15 cellular contexts compared by ENCODE assay signal in the genomic region with DNA sequence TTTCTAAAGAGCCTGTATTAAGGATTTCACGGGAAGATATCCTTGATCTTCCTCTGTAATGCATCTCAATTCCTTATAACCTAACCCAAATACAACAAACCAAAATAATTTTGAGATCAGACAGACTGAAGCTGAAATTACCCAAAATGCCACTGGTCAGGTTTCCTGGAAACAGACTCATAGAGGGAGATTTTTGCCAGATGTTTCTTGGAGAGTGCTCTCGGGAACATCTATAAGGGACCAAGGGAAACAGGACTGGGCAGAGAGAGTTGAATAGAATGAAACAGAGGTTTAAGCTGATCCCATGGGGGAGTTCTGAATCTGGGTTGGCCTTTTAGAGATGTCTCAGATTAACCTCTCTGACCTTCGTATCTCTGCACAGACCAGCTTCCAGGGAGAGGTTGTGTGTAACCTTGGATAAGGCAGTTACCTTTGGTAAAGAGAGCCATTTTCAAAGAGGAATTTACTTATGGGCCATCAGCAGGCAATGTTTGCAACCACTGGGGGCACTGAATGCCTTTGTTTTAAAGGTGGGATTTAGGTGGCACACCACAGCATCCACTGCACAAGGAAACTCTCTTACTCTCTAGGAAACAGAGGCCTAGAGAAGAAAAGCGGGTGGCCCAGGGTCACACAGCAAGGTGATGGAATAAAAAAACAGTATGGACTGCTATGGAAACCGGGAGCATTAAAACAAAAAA.
DNase-seq lines count a peak whose midpoint lies in the region; ATAC-seq, FAIRE-seq and TF ChIP-seq lines count a peak whose summit lies in the region.
"Had no signal": no experiment of that assay in that cellular context is flagged by ENCODE, and none has a peak within 500 bp of the region (broad histone marks: within the 10 kb centered on the region; RNA-seq: fewer than 3 reads in every experiment).

No MANE protein-coding gene starts in this region.

- no peaks in the 10 kb centered on the region for H3K79me2 ChIP-seq in H1 (ENCODE audit: control insufficient read depth in 1 of 2, insufficient read depth in 2 of 2, low read length in 2 of 2)
- H3K79me2 ChIP-seq in hepatocyte: no peaks in the 10 kb centered on the region

- H3K9me3 ChIP-seq in H1 (ENCODE audit: insufficient read depth in 2 of 2, low read depth in 1 of 2, low read length in 1 of 2): no peaks in the 10 kb centered on the region
- no peaks in the 10 kb centered on the region for H3K9me3 ChIP-seq in hepatocyte (ENCODE audit: low read depth)
- H3K9me3 ChIP-seq: HAP-1, left lung had no signal

- H3K27ac ChIP-seq in H1 (ENCODE audit: low read depth, low read length): no peak overlapping the region
- no peak overlapping the region for H3K27ac ChIP-seq in hepatocyte
- H3K27ac ChIP-seq: KMS-11, left lung had no signal

- no peak overlapping the region for H2AK5ac ChIP-seq in H1 (ENCODE audit: low read depth, low read length)

- H3K4me1 ChIP-seq in H1 (replicated peaks in 1 of 4; ENCODE audit: control insufficient read depth in 3 of 4, insufficient read depth in 4 of 4, low read length in 3 of 4) (no peaks in the 10 kb centered on the region), hepatocyte (ENCODE audit: insufficient read depth) (no peaks in the 10 kb centered on the region)

- ATAC-seq in sciatic nerve (peak; percentile 77), HG02642 (IDR thresholded peaks at IDR 0.05; ENCODE audit: poor library complexity, unreplicated experiment) (no peak)
- ATAC-seq in stimulated activated naive CD8-positive, alpha-beta T cell treated with anti-CD3 and anti-CD28 coated beads, Interleukin-15, Interleukin-2, amounts not matched to agents 100 U/mL and 50 U/mL, for 24 hours: no peak
- ATAC-seq in activated naive CD8-positive, alpha-beta T cell treated with anti-CD3 and anti-CD28 coated beads, Interleukin-2, amount 50 U/mL, for 24 hours: no peak
- ATAC-seq: CD8-positive, alpha-beta T cell had no signal

- H2BK120ac ChIP-seq in H1 (replicated peaks; ENCODE audit: low read depth, low read length): no peak overlapping the region

- intact Hi-C loops in sciatic nerve (cut with DNase I): no loop called here

- TF ChIP-seq RAD21 in H1 (IDR thresholded peaks at IDR 0.05 in 1 of 2, conservative IDR thresholded peaks at IDR 0.05 in 1 of 2; ENCODE audit: low read depth in 2 of 2, low read length in 2 of 2): peak in 1 of 2 experiments; percentile 28; a peak in 1 of 4 replicates

- no peak for FAIRE-seq in H1 (lab: Jason Lieb, UNC)

- peaks cover 1% of the 10 kb centered on the region for H3K9me3 Mint-ChIP-seq in activated naive CD8-positive, alpha-beta T cell treated with anti-CD3 and anti-CD28 coated beads, Interleukin-2, amount 50 U/mL, for 24 hours
- H3K9me3 Mint-ChIP-seq: CD8-positive, alpha-beta T cell had no signal

- no peak overlapping the region for H3K4me3 Mint-ChIP-seq in activated naive CD8-positive, alpha-beta T cell treated with anti-CD3 and anti-CD28 coated beads, Interleukin-2, amount 50 U/mL, for 24 hours
- H3K4me3 Mint-ChIP-seq: CD8-positive, alpha-beta T cell had no signal

- H3K4me2 ChIP-seq in H1 (ENCODE audit: insufficient read depth in 1 of 2, low read depth in 2 of 2, low read length in 2 of 2) (no peak overlapping the region), hepatocyte (no peak overlapping the region)
- H3K4me2 ChIP-seq: KMS-11 had no signal

- no peak overlapping the region for H2BK15ac ChIP-seq in H1 (ENCODE audit: low read length)

- H3K79me1 ChIP-seq in H1 (ENCODE audit: low read depth, low read length): no peaks in the 10 kb centered on the region

- DNase-seq in GM06990 (ENCODE audit: extremely low read depth, insufficient read length) (no peak), H1 (ENCODE audit: low read depth in 1 of 2, low spot score in 2 of 2) (no peak), sciatic nerve (ENCODE audit: low spot score) (no peak), hepatocyte (ENCODE audit: low spot score) (no peak)
- DNase-seq in Jurkat, Clone E6-1 (ENCODE audit: low read depth, low spot score): peak; percentile 8
- DNase-seq in stimulated activated naive CD8-positive, alpha-beta T cell treated with anti-CD3 and anti-CD28 coated beads, Interleukin-15, Interleukin-2, amounts not matched to agents 100 U/mL and 50 U/mL, for 24 hours: no peak
- DNase-seq in activated naive CD8-positive, alpha-beta T cell treated with anti-CD3 and anti-CD28 coated beads, Interleukin-2, amount 50 U/mL, for 24 hours: no peak
- DNase-seq: CD8-positive, alpha-beta T cell; dorsolateral prefrontal cortex; left lung; stimulated activated CD4-positive, alpha-beta T cell treated with anti-CD3 and anti-CD28 coated beads, Interleukin-2, amount 100 ng/mL, for 24 hours; stimulated activated naive CD4-positive, alpha-beta T cell treated with Interleukin-2 at 50 U/mL for 16 hours had no signal

- H4K5ac ChIP-seq in H1 (ENCODE audit: insufficient read length, low read depth, low read length): no peak overlapping the region

- TF ChIP-seq CTCF in GM06990 (IDR thresholded peaks at IDR 0.05; ENCODE audit: insufficient read depth, low read length, poor library complexity, severe bottlenecking) (peak; percentile 36), H1 (IDR thresholded peaks at IDR 0.05; ENCODE audit: control extremely low read depth in 1 of 3, insufficient read depth in 1 of 3, low read depth in 1 of 3, low read length in 3 of 3) (peak in 1 of 3 experiments; percentile 37; a peak in 1 of 4 replicates), hepatocyte (IDR thresholded peaks at IDR 0.05; ENCODE audit: poor library complexity) (no peak)

- POLR2A ChIA-PET in H1 (lab: Charles Lee; ENCODE audit: partially characterized antibody): no interaction called here

- H3K27me3 Mint-ChIP-seq in activated naive CD8-positive, alpha-beta T cell treated with anti-CD3 and anti-CD28 coated beads, Interleukin-2, amount 50 U/mL, for 24 hours: peaks cover 4% of the 10 kb centered on the region

- no peak overlapping the region for H2BK12ac ChIP-seq in H1 (ENCODE audit: low read depth, low read length)

- no peaks in the 10 kb centered on the region for H3K23me2 ChIP-seq in H1 (ENCODE audit: low read depth, low read length)

- no peak overlapping the region for H4K8ac ChIP-seq in H1 (ENCODE audit: extremely low read depth, insufficient read depth, low read length)

- H3K9me2 ChIP-seq in hepatocyte (replicated peaks; ENCODE audit: insufficient read depth): no peaks in the 10 kb centered on the region

- H4K91ac ChIP-seq in H1 (replicated peaks; ENCODE audit: insufficient read length, low read length): no peak overlapping the region

- H3K18ac ChIP-seq in H1 (ENCODE audit: extremely low read depth, low read length): no peak overlapping the region

- no peak overlapping the region for H2BK5ac ChIP-seq in H1 (ENCODE audit: low read depth, low read length)

- H3K4ac ChIP-seq in H1 (replicated peaks; ENCODE audit: insufficient read length, low read depth, low read length): no peak overlapping the region

- H2AFZ ChIP-seq in H1 (ENCODE audit: low read length) (0 out of 2 replicates have a peak overlapping the region, but pooled peaks have one; percentile 27), hepatocyte (no peak overlapping the region)

- no peak overlapping the region for H3K14ac ChIP-seq in H1 (ENCODE audit: insufficient read length)

- no peak overlapping the region for H3K56ac ChIP-seq in H1 (replicated peaks; ENCODE audit: insufficient read length, low read depth, low read length)

- H3K4me3 ChIP-seq in GM06990 (replicated peaks; ENCODE audit: low read depth, low read length) (no peak overlapping the region), H1 (ENCODE audit: extremely low read depth in 1 of 4, insufficient read depth in 2 of 4, low read depth in 3 of 4, low read length in 4 of 4) (no peak overlapping the region), hepatocyte (no peak overlapping the region)
- H3K4me3 ChIP-seq in Jurkat, Clone E6-1 (ENCODE audit: low read length): no peak overlapping the region
- H3K4me3 ChIP-seq: dorsolateral prefrontal cortex, HAP-1, left lung had no signal

- no peak overlapping the region for H2BK20ac ChIP-seq in H1 (ENCODE audit: low read length)

- H3K36me3 ChIP-seq in GM06990 (ENCODE audit: control insufficient read depth, insufficient read depth, low read length) (no peaks in the 10 kb centered on the region), H1 (ENCODE audit: control insufficient read depth in 2 of 4, insufficient read depth in 4 of 4, low read length in 3 of 4) (no peaks in the 10 kb centered on the region), hepatocyte (replicated peaks; ENCODE audit: insufficient read depth, low read depth) (no peaks in the 10 kb centered on the region)
- H3K36me3 ChIP-seq: HAP-1, left lung had no signal

- no peak for TF ChIP-seq POLR2A in H1 (IDR thresholded peaks at IDR 0.05; ENCODE audit: control extremely low read depth in 1 of 2, low read depth in 2 of 2, low read length in 2 of 2)

- H3K27me3 ChIP-seq in GM06990 (replicated peaks; ENCODE audit: control insufficient read depth, insufficient read depth, low read length) (no peaks in the 10 kb centered on the region), H1 (replicated peaks in 1 of 4; ENCODE audit: control insufficient read depth in 3 of 4, extremely low read depth in 1 of 4, insufficient read depth in 3 of 4, low read length in 3 of 4) (no peaks in the 10 kb centered on the region), hepatocyte (no peaks in the 10 kb centered on the region)
- H3K27me3 ChIP-seq: dorsolateral prefrontal cortex, left lung had no signal

- peaks cover 1% of the 10 kb centered on the region for H3K36me3 Mint-ChIP-seq in activated naive CD8-positive, alpha-beta T cell treated with anti-CD3 and anti-CD28 coated beads, Interleukin-2, amount 50 U/mL, for 24 hours (ENCODE audit: low read depth)
- H3K36me3 Mint-ChIP-seq: CD8-positive, alpha-beta T cell had no signal

- WGBS in H1 (ENCODE audit: extremely low coverage in 1 of 2, insufficient coverage in 1 of 2, insufficient read length in 1 of 2, insufficient replicate concordance in 2 of 2, low coverage in 1 of 2, low lambda C conversion rate in 2 of 2, missing lambda C conversion rate in 1 of 2), 2 experiments: 91% methylated on average over 5 of the region's 5 CpGs; no CpG with 5 or more reads in 1 of the 2 experiments
- WGBS in hepatocyte (ENCODE audit: low lambda C conversion rate, missing lambda C conversion rate): 74% methylated on average over 5 of the region's 5 CpGs

- no peak for TF ChIP-seq EP300 in H1 (IDR thresholded peaks at IDR 0.05; ENCODE audit: borderline replicate concordance in 1 of 2, low read depth in 2 of 2, low read length in 2 of 2)

- CTCF ChIA-PET in H1 (lab: Charles Lee; ENCODE audit: partially characterized antibody): interaction anchor here (1.0 to 1.6 kb wide), 5 partner anchors 14 to 151 kb away, joined by 3 to 4 read pairs (median 3); no protein-coding TSS in a partner anchor

- H3K23ac ChIP-seq in H1 (ENCODE audit: insufficient read length): no peak overlapping the region

- no peak overlapping the region for H3K9ac ChIP-seq in H1 (replicated peaks in 1 of 4; ENCODE audit: extremely low read depth in 1 of 4, low read depth in 3 of 4, low read length in 3 of 4)
- H3K9ac ChIP-seq: KMS-11 had no signal

- H4K20me1 ChIP-seq in H1 (replicated peaks in 1 of 2; ENCODE audit: control insufficient read depth in 1 of 2, insufficient read depth in 2 of 2, low read length in 2 of 2): no peaks in the 10 kb centered on the region
- no peaks in the 10 kb centered on the region for H4K20me1 ChIP-seq in hepatocyte (ENCODE audit: insufficient read depth, poor library complexity, severe bottlenecking)

- no peak overlapping the region for H3K27ac Mint-ChIP-seq in activated naive CD8-positive, alpha-beta T cell treated with anti-CD3 and anti-CD28 coated beads, Interleukin-2, amount 50 U/mL, for 24 hours
- H3K27ac Mint-ChIP-seq: CD8-positive, alpha-beta T cell had no signal

- H3K4me1 Mint-ChIP-seq in activated naive CD8-positive, alpha-beta T cell treated with anti-CD3 and anti-CD28 coated beads, Interleukin-2, amount 50 U/mL, for 24 hours: peaks cover 43% of the 10 kb centered on the region
